Comparison of ENCODE assay signal across 8 cellular contexts in genomic region chr11:112128483-112129121, GRCh38. TPM values are rescaled to one million over a fixed set of nuclear protein-coding genes. Genes with fewer than 3 reads are reported as not detected.
DNase-seq lines count a peak whose midpoint lies in the region; ATAC-seq lines count a peak whose summit lies in the region.

No MANE protein-coding gene starts in this region.

- H3K14ac ChIP-seq in trophoblast cell (ENCODE audit: low read length), result no peak overlapping the region

- H3K9ac ChIP-seq in trophoblast cell (ENCODE audit: low read length), result no peak overlapping the region

- no peak overlapping the region for H2BK120ac ChIP-seq in trophoblast cell (ENCODE audit: insufficient read depth, low read length, poor library complexity)

- ATAC-seq in HG03378 (IDR thresholded peaks at IDR 0.05; ENCODE audit: unreplicated experiment) (no peak), HG03565 (IDR thresholded peaks at IDR 0.05; ENCODE audit: unreplicated experiment) (no peak), HG02623 (IDR thresholded peaks at IDR 0.05; ENCODE audit: unreplicated experiment) (no peak)

- H4K91ac ChIP-seq in trophoblast cell (ENCODE audit: low read depth, low read length), result no peak overlapping the region

- no peaks in the 10 kb centered on the region for H3K4me1 ChIP-seq in trophoblast cell (ENCODE audit: control insufficient read depth in 1 of 2, insufficient read depth in 2 of 2, low read length in 2 of 2)

- no peak overlapping the region for H3K4me2 ChIP-seq in trophoblast cell (ENCODE audit: low read length)

- H3K36me3 ChIP-seq in trophoblast cell (ENCODE audit: control insufficient read depth in 1 of 2, insufficient read depth in 2 of 2, low read length in 2 of 2), result no peaks in the 10 kb centered on the region

- no peak overlapping the region for H3K4me3 ChIP-seq in trophoblast cell (ENCODE audit: low read depth, low read length)

- H3K18ac ChIP-seq in trophoblast cell (ENCODE audit: low read length), result no peak overlapping the region

- H3K27ac ChIP-seq in trophoblast cell (ENCODE audit: low read depth, low read length), result no peak overlapping the region

- H3K27me3 ChIP-seq in trophoblast cell (ENCODE audit: insufficient read depth, low read length), result no peaks in the 10 kb centered on the region

- no peaks in the 10 kb centered on the region for H3K9me3 ChIP-seq in trophoblast cell (ENCODE audit: insufficient read depth, low read depth, low read length)

- H3K23ac ChIP-seq in trophoblast cell (ENCODE audit: low read length), result no peak overlapping the region

- DNase-seq in DMS79 treated with DMSO at 0.1 percent for 48 hours (lab: John Stamatoyannopoulos, UW) (peak; percentile 31), NCI-H2227 treated with DMSO at 0.1 percent for 48 hours (lab: John Stamatoyannopoulos, UW) (peak; percentile 60), dedifferentiated amniotic fluid mesenchymal stem cell (ENCODE audit: extremely low spot score) (peak; percentile 51), trophoblast cell (peak; percentile 13 to 48)
- no peak for DNase-seq in activated CD4-positive, alpha-beta T cell treated with anti-CD3 and anti-CD28 coated beads, Interleukin-2, amount 50 U/mL, for 1 hour

- no peak overlapping the region for H2BK12ac ChIP-seq in trophoblast cell (ENCODE audit: low read length)

- H2AK5ac ChIP-seq in trophoblast cell (ENCODE audit: low read length), result no peak overlapping the region

- H2BK5ac ChIP-seq in trophoblast cell (ENCODE audit: low read depth, low read length, poor library complexity), result no peak overlapping the region

- H2AFZ ChIP-seq in trophoblast cell (ENCODE audit: insufficient read depth, low read length, poor library complexity), result no peak overlapping the region

- H4K12ac ChIP-seq in trophoblast cell (ENCODE audit: low read depth, low read length), result no peak overlapping the region

- no peak overlapping the region for H4K8ac ChIP-seq in trophoblast cell (ENCODE audit: low read depth, low read length)

- no peak overlapping the region for H3K4ac ChIP-seq in trophoblast cell (ENCODE audit: low read depth, low read length)

- no peaks in the 10 kb centered on the region for H3K79me1 ChIP-seq in trophoblast cell (ENCODE audit: low read length)

- no peaks in the 10 kb centered on the region for H3K79me2 ChIP-seq in trophoblast cell (ENCODE audit: control insufficient read depth, insufficient read depth, low read length, poor library complexity)

- WGBS in trophoblast cell (ENCODE audit: extremely low coverage, insufficient coverage, insufficient read length), result no CpG with 5 or more reads among the region's 3 CpGs

RNA-seq across cellular contexts. Expression of gene IL18, which starts 35.3 kb away (rescaled TPM):
- 0.63 and 0.82 TPM in 2 replicates for polyA plus RNA-seq in trophoblast cell (2013)

RNA-seq across cellular contexts. Expression of gene TEX12, which starts 38.6 kb away (rescaled TPM):
- polyA plus RNA-seq in trophoblast cell (2013), result 0.04 TPM in 1 of 2 replicates, not detected in the other

RNA-seq across cellular contexts. Expression of gene SDHD, which starts 41.9 kb away (rescaled TPM):
- polyA plus RNA-seq in trophoblast cell (2013), result 41.2 and 42.4 TPM in 2 replicates

RNA-seq across cellular contexts. Expression of gene TIMM8B, which starts 42.0 kb away (rescaled TPM):
- polyA plus RNA-seq in trophoblast cell (2013), result 89.0 and 90.0 TPM in 2 replicates

RNA-seq across cellular contexts. Expression of gene BCO2, which starts 46.7 kb away (rescaled TPM):
- polyA plus RNA-seq in trophoblast cell (2013), result 0.51 and 0.58 TPM in 2 replicates
